20 cellular contexts compared by ENCODE assay signal in genomic region chr20:16747291-16747811, GRCh38. TPM values are rescaled to one million over a fixed set of nuclear protein-coding genes. Genes with fewer than 3 reads are reported as not detected.
A peak's percentile ranks its signal among the peaks of the same experiment; 100 is the strongest.
DNase-seq lines count a peak whose midpoint lies in the region; ATAC-seq, FAIRE-seq and TF ChIP-seq lines count a peak whose summit lies in the region.
"Had no signal": no experiment of that assay in that cellular context is flagged by ENCODE, and none has a peak within 500 bp of the region (broad histone marks: within the 10 kb centered on the region; RNA-seq: fewer than 3 reads in every experiment).

No MANE protein-coding gene starts in this region.

- in situ Hi-C loops in K562 (cut with MboI): no loop called here

- H2AFZ ChIP-seq in DND-41 (ENCODE audit: low read depth, low read length): no peak overlapping the region
- no peak overlapping the region for H2AFZ ChIP-seq in K562 (ENCODE audit: low read depth, low read length)

- H3K9ac ChIP-seq in DND-41 (ENCODE audit: low read depth, low read length): no peak overlapping the region
- no peak overlapping the region for H3K9ac ChIP-seq in K562 (ENCODE audit: insufficient read depth in 1 of 2, low read depth in 2 of 2, low read length in 2 of 2)
- no peak overlapping the region for H3K9ac ChIP-seq in mesendoderm (ENCODE audit: low read length)

- H2BK120ac ChIP-seq in mesendoderm (ENCODE audit: low read depth, low read length): no peak overlapping the region

- H2BK5ac ChIP-seq in mesendoderm (ENCODE audit: low read length): no peak overlapping the region

- H4K5ac ChIP-seq in mesendoderm (ENCODE audit: low read length): no peak overlapping the region

- no peak for FAIRE-seq in K562 (lab: Jason Lieb, UNC)
- FAIRE-seq: endometrium had no signal

- no peaks in the 10 kb centered on the region for H3K9me3 ChIP-seq in DND-41 (ENCODE audit: insufficient read depth, low read length, severe bottlenecking)
- H3K9me3 ChIP-seq in K562 (replicated peaks; ENCODE audit: control insufficient read depth, insufficient read depth, low read depth, low read length): no peaks in the 10 kb centered on the region
- no peaks in the 10 kb centered on the region for H3K9me3 ChIP-seq in spleen
- no peaks in the 10 kb centered on the region for H3K9me3 ChIP-seq in tibial nerve
- H3K9me3 ChIP-seq: gastroesophageal sphincter had no signal

- POLR2A ChIA-PET in K562 (lab: Yijun Ruan, JAX): no interaction called here

- BruUV-seq in K562 (replicated peaks; lab: Mats Ljungman, UMichigan): no TSS peak

- H3K9me1 ChIP-seq in K562 (ENCODE audit: control insufficient read depth, insufficient read depth, low read length): no peaks in the 10 kb centered on the region

- H3K36me3 ChIP-seq in DND-41 (ENCODE audit: insufficient read depth, low read length) (no peaks in the 10 kb centered on the region), K562 (ENCODE audit: control insufficient read depth, insufficient read depth, low read length) (no peaks in the 10 kb centered on the region), mesendoderm (ENCODE audit: control insufficient read depth, insufficient read depth, low read length) (no peaks in the 10 kb centered on the region), spleen (peaks cover 0 to 9% (median 3%) of the 10 kb centered on the region in 6 donors), tibial nerve (peaks cover 0 to 6% (median 0%) of the 10 kb centered on the region in 3 donors)

- TF ChIP-seq POLR2A in K562 (conservative IDR thresholded peaks at IDR 0.05): no peak
- TF ChIP-seq POLR2A in spleen (IDR thresholded peaks at IDR 0.05): no peak
- no peak for TF ChIP-seq POLR2A in tibial nerve (IDR thresholded peaks at IDR 0.05)

- no peak overlapping the region for H2BK15ac ChIP-seq in mesendoderm (replicated peaks; ENCODE audit: low read depth)

- H3K18ac ChIP-seq in mesendoderm (ENCODE audit: low read length): no peak overlapping the region

- intact Hi-C loops in K562 (cut with micrococcal nuclease): no loop called here
- intact Hi-C loops in spleen (cut with DNase I; ENCODE audit: low total_unique reads): no loop called here

- CTCF ChIA-PET in K562 (lab: Yijun Ruan, JAX; ENCODE audit: low intra/inter-chr PET ratio): no interaction called here

- H3K79me1 ChIP-seq in mesendoderm (ENCODE audit: low read length): no peaks in the 10 kb centered on the region

- TF ChIP-seq EP300 in K562 (IDR thresholded peaks at IDR 0.05; ENCODE audit: low read length) (no peak), tibial nerve (IDR thresholded peaks at IDR 0.05) (no peak)

- no peak overlapping the region for H2AK5ac ChIP-seq in mesendoderm (ENCODE audit: low read length)

- H3K4me1 ChIP-seq in DND-41 (ENCODE audit: insufficient read depth, low read length): no peaks in the 10 kb centered on the region
- H3K4me1 ChIP-seq in K562 (replicated peaks in 1 of 2; ENCODE audit: control insufficient read depth in 2 of 2, insufficient read depth in 2 of 2, low read length in 2 of 2): no peaks in the 10 kb centered on the region
- no peaks in the 10 kb centered on the region for H3K4me1 ChIP-seq in mesendoderm (ENCODE audit: control insufficient read depth, low read depth, low read length)
- no peaks in the 10 kb centered on the region for H3K4me1 ChIP-seq in spleen
- no peaks in the 10 kb centered on the region for H3K4me1 ChIP-seq in tibial nerve
- H3K4me1 ChIP-seq: gastroesophageal sphincter had no signal

- TF ChIP-seq CTCF in DND-41 (IDR thresholded peaks at IDR 0.05; ENCODE audit: borderline replicate concordance, extremely low read depth, low read length, poor library complexity, severe bottlenecking) (peak; percentile 5), K562 (IDR thresholded peaks at IDR 0.05 in 2 of 3, conservative IDR thresholded peaks at IDR 0.05 in 1 of 3; ENCODE audit: insufficient read depth in 2 of 3, low read depth in 1 of 3, low read length in 3 of 3) (0 out of 6 replicates have a peak, but pooled peaks of 1 of the 3 experiments have one; percentile 11), spleen (IDR thresholded peaks at IDR 0.05 in 8 of 11, conservative IDR thresholded peaks at IDR 0.05 in 3 of 11) (no peak), tibial nerve (IDR thresholded peaks at IDR 0.05) (no peak)

- H3K23ac ChIP-seq in mesendoderm (ENCODE audit: low read length): no peak overlapping the region

- no peak overlapping the region for H3K4me3 ChIP-seq in DND-41 (ENCODE audit: low read depth in 1 of 2, low read length in 2 of 2)
- H3K4me3 ChIP-seq in K562: no peak overlapping the region
- H3K4me3 ChIP-seq in mesendoderm (ENCODE audit: low read length): no peak overlapping the region
- no peak overlapping the region for H3K4me3 ChIP-seq in spleen
- no peak overlapping the region for H3K4me3 ChIP-seq in tibial nerve
- H3K4me3 ChIP-seq: gastroesophageal sphincter, smooth muscle cell had no signal

- DNase-seq in DND-41 (no peak), NCI-H2029 treated with DMSO at 0.1 percent for 48 hours (lab: John Stamatoyannopoulos, UW) (peak; percentile 59), K562 (ENCODE audit: extremely low read depth in 1 of 4, low spot score in 3 of 4) (no peak), mesendoderm (peak; percentile 34), spleen (no peak), UCSD-AML1 (lab: John Stamatoyannopoulos, UW; ENCODE audit: unreplicated experiment) (no peak), tibial nerve (ENCODE audit: low spot score in 2 of 2) (no peak)
- DNase-seq: activated CD4-positive, alpha-beta T cell treated with anti-CD3 and anti-CD28 coated beads, Interleukin-2, amount 50 U/mL, for 1 hour; activated T-cell treated with anti-CD3 and anti-CD28 coated beads, Interleukin-2, amount 50 U/mL, for 48 hours; C1 segment of cervical spinal cord; KBM-7; NCI-H146; NCI-H774; stimulated activated naive CD4-positive, alpha-beta T cell treated with Interleukin-2 at 50 U/mL for 16 hours had no signal

- H3K27ac ChIP-seq in DND-41 (ENCODE audit: low read length) (no peak overlapping the region), K562 (ENCODE audit: extremely low read depth, low read depth, low read length) (no peak overlapping the region), mesendoderm (ENCODE audit: low read depth, low read length) (no peak overlapping the region), spleen (no peak overlapping the region), tibial nerve (no peak overlapping the region)
- H3K27ac ChIP-seq: gastroesophageal sphincter, RWPE1 had no signal

- no peak overlapping the region for H3K4me2 ChIP-seq in DND-41 (ENCODE audit: insufficient read depth, low read length)
- H3K4me2 ChIP-seq in K562 (ENCODE audit: insufficient read depth, low read length): no peak overlapping the region
- no peak overlapping the region for H3K4me2 ChIP-seq in mesendoderm (ENCODE audit: low read length)
- H3K4me2 ChIP-seq: smooth muscle cell had no signal

- H4K20me1 ChIP-seq in DND-41 (ENCODE audit: insufficient read depth, low read length) (no peaks in the 10 kb centered on the region), K562 (replicated peaks; ENCODE audit: control insufficient read depth, insufficient read depth, low read length) (no peaks in the 10 kb centered on the region)

- H3K56ac ChIP-seq in mesendoderm (ENCODE audit: low read length): no peak overlapping the region

- H3K79me2 ChIP-seq in DND-41 (ENCODE audit: insufficient read depth, low read length): no peaks in the 10 kb centered on the region
- H3K79me2 ChIP-seq in K562 (ENCODE audit: control insufficient read depth, insufficient read depth, low read length): no peaks in the 10 kb centered on the region
- no peaks in the 10 kb centered on the region for H3K79me2 ChIP-seq in mesendoderm (ENCODE audit: control insufficient read depth, insufficient read depth, low read length)

- H3K4ac ChIP-seq in mesendoderm (ENCODE audit: low read depth, low read length): no peak overlapping the region

- TF ChIP-seq RAD21 in K562 (CRISPR knock-in tag; conservative IDR thresholded peaks at IDR 0.05 in 1 of 2, IDR thresholded peaks at IDR 0.05 in 1 of 2): no peak

- ATAC-seq in DND-41 (ENCODE audit: insufficient read depth, low read depth): 0 out of 3 replicates have a peak, but pooled peaks have one; percentile 39
- ATAC-seq in K562: peak; percentile 71
- ATAC-seq: gastroesophageal sphincter had no signal

- 0% methylated on average over 3 of the region's 3 CpGs for WGBS in K562 (ENCODE audit: insufficient coverage, low coverage, missing lambda C conversion rate)
- WGBS in mesendoderm (ENCODE audit: extremely low coverage, insufficient coverage, low lambda C conversion rate): no CpG with 5 or more reads among the region's 3 CpGs
- 67 to 76% (median 71%) methylated on average over 3 of the region's 3 CpGs for WGBS in spleen, 5 donors
- WGBS in tibial nerve, 2 donors: 73 to 80% methylated on average over 3 of the region's 3 CpGs

- H3K27me3 ChIP-seq in DND-41 (ENCODE audit: insufficient read depth, low read length, poor library complexity) (no peaks in the 10 kb centered on the region), K562 (ENCODE audit: control insufficient read depth in 2 of 2, insufficient read depth in 2 of 2, low read length in 2 of 2) (no peaks in the 10 kb centered on the region), mesendoderm (ENCODE audit: insufficient read depth, low read length, poor library complexity) (no peaks in the 10 kb centered on the region), spleen (replicated peaks in 1 of 7) (no peaks in the 10 kb centered on the region), tibial nerve (no peaks in the 10 kb centered on the region)

- no peak overlapping the region for H4K8ac ChIP-seq in mesendoderm (ENCODE audit: low read depth, low read length)

RNA-seq across cellular contexts. Expression of gene OTOR, which starts 0.8 kb away (rescaled TPM):
- total RNA-seq in K562 (2011; cell fraction: chromatin; rRNA removed; ENCODE audit: low replicate concordance): not detected in 2 replicates
- total RNA-seq in K562 (2011; cell fraction: nucleolus; rRNA removed): not detected in 2 replicates
- total RNA-seq in K562 (2011; cell fraction: nucleoplasm; rRNA removed): not detected in 2 replicates
- total RNA-seq in K562 (2014; rRNA removed) (not detected in 2 replicates), K562 (2014; rRNA removed; fragmentation: Illumina TruSeq; extraction: Trizol) (not detected in 2 replicates), K562 (2015; rRNA removed; fragmentation: Illumina TruSeq; extraction: Trizol) (not detected in 2 replicates), K562 (2021) (not detected in 2 replicates), spleen (not detected), tibial nerve (not detected)
- polyA plus RNA-seq in K562 (2011; rRNA removed) (not detected in 2 replicates), K562 (2014; fragmentation: Illumina TruSeq; extraction: Trizol) (not detected in 2 replicates), K562 (2014; fragmentation: Nextera tagmentation; extraction: Ambion mirVana) (not detected), K562 (2014; rRNA removed) (not detected in 2 replicates), spleen (not detected)
- not detected in 2 replicates for polyA plus RNA-seq in K562 (2011; cell fraction: cytosol; rRNA removed)
- polyA plus RNA-seq in K562 (2011; cell fraction: nucleus; rRNA removed): not detected in 2 replicates
- polyA plus RNA-seq in K562 (2012): not detected in 2 replicates
- polyA minus RNA-seq in K562 (2011; rRNA and poly(A)+ RNA removed): not detected in 2 replicates
- polyA minus RNA-seq in K562 (2011; cell fraction: cytosol; rRNA and poly(A)+ RNA removed): not detected in 2 replicates
- polyA minus RNA-seq in K562 (2011; cell fraction: nucleus; rRNA and poly(A)+ RNA removed): not detected in 2 replicates
- 0.03 TPM for polyA plus RNA-seq in mesendoderm (2013, experiment 1 of 2)
- 0.04 TPM for polyA plus RNA-seq in mesendoderm (2013, experiment 2 of 2)
- total RNA-seq: chondrocyte, gastroesophageal sphincter, omental fat pad, smooth muscle cell had no signal
- polyA plus RNA-seq: smooth muscle cell had no signal

RNA-seq across cellular contexts. Expression of gene SNRPB2, which starts 17.5 kb away (rescaled TPM):
- 6.7 and 10.9 TPM in 2 replicates for total RNA-seq in K562 (2011; cell fraction: chromatin; rRNA removed; ENCODE audit: low replicate concordance)
- 3.5 and 4.6 TPM in 2 replicates for total RNA-seq in K562 (2011; cell fraction: nucleolus; rRNA removed)
- 6.5 and 7.3 TPM in 2 replicates for total RNA-seq in K562 (2011; cell fraction: nucleoplasm; rRNA removed)
- 38.2 and 40.0 TPM in 2 replicates for total RNA-seq in K562 (2014; rRNA removed)
- total RNA-seq in K562 (2014; rRNA removed; fragmentation: Illumina TruSeq; extraction: Trizol): 98.9 and 102 TPM in 2 replicates
- 83.7 and 86.9 TPM in 2 replicates for total RNA-seq in K562 (2015; rRNA removed; fragmentation: Illumina TruSeq; extraction: Trizol)
- 56.2 and 57.3 TPM in 2 replicates for total RNA-seq in K562 (2021)
- 52.5 and 78.5 TPM in 2 replicates for polyA plus RNA-seq in K562 (2011; rRNA removed)
- polyA plus RNA-seq in K562 (2011; cell fraction: cytosol; rRNA removed): 12.6 and 32.9 TPM in 2 replicates
- polyA plus RNA-seq in K562 (2011; cell fraction: nucleus; rRNA removed): 8.7 and 15.1 TPM in 2 replicates
- 61.9 and 82.1 TPM in 2 replicates for polyA plus RNA-seq in K562 (2012)
- polyA plus RNA-seq in K562 (2014; fragmentation: Illumina TruSeq; extraction: Trizol): 82.2 and 89.4 TPM in 2 replicates
- 100 to 1,000 TPM; 122 to 131 TPM for polyA plus RNA-seq in K562 (2014; fragmentation: Nextera tagmentation; extraction: Ambion mirVana)
- polyA plus RNA-seq in K562 (2014; rRNA removed): 105 and 107 TPM in 2 replicates
- polyA minus RNA-seq in K562 (2011; rRNA and poly(A)+ RNA removed): 37.1 and 44.8 TPM in 2 replicates
- polyA minus RNA-seq in K562 (2011; cell fraction: cytosol; rRNA and poly(A)+ RNA removed): 12.6 and 16.1 TPM in 2 replicates
- 4.2 and 8.1 TPM in 2 replicates for polyA minus RNA-seq in K562 (2011; cell fraction: nucleus; rRNA and poly(A)+ RNA removed)
- polyA plus RNA-seq in mesendoderm (2013, experiment 1 of 2): 216 TPM
- polyA plus RNA-seq in mesendoderm (2013, experiment 2 of 2): 214 TPM
- total RNA-seq in spleen: 10 to 100 TPM; 20.3 to 44.8 (median 38.6) TPM
- 10 to 100 TPM; 51.0 to 68.8 (median 66.2) TPM for polyA plus RNA-seq in spleen
- 10 to 100 TPM; 18.0 to 30.1 (median 20.7) TPM for total RNA-seq in tibial nerve

Comparison
In these comparisons a context has a peak if more than half of its experiments do, and no peak if none do; other contexts are left out.
1. DNase-seq: peak in NCI-H2029 treated with DMSO at 0.1 percent for 48 hours (single experiment) and mesendoderm (single experiment); none in DND-41 (single experiment), K562 (0 of 4), spleen (single experiment), UCSD-AML1 (single experiment) and tibial nerve (0 of 2).